ENCODE assay signal across 14 cellular contexts in the genomic region with DNA sequence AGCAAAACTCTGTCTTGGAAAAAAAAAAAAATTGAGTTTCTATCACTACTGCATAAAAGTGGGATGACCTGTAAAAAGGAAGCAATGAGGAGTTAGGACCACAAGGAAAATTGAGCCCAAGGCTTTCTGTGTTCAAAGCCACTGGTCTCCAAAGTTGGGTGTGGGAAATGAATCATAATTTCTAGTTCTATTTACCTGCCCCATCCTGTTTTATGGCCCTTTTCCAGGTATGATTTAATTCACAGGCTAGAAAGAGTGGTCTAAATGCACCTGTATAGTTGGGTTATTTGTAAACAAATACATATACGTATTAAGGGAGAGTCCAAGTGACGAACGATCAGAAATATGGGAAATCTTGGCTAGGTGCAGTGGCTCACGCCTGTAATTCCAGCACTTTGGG. TPM values are rescaled to one million over a fixed set of nuclear protein-coding genes. Genes with fewer than 3 reads are reported as not detected.
A peak's percentile ranks its signal among the peaks of the same experiment; 100 is the strongest.
DNase-seq lines count a peak whose midpoint lies in the region; ATAC-seq and TF ChIP-seq lines count a peak whose summit lies in the region.
"Had no signal": no experiment of that assay in that cellular context is flagged by ENCODE, and none has a peak within 500 bp of the region (broad histone marks: within the 10 kb centered on the region; RNA-seq: fewer than 3 reads in every experiment).

No MANE protein-coding gene starts in this region.

- H3K36me3 ChIP-seq in mammary epithelial cell (ENCODE audit: insufficient read depth, low read length), result no peaks in the 10 kb centered on the region
- no peaks in the 10 kb centered on the region for H3K36me3 ChIP-seq in esophagus squamous epithelium
- H3K36me3 ChIP-seq: BE2C had no signal

- no TSS peak for BruUV-seq in mammary epithelial cell (replicated peaks; lab: Mats Ljungman, UMichigan)

- H3K9me3 ChIP-seq in mammary epithelial cell (replicated peaks; ENCODE audit: insufficient read depth, low read length) (no peaks in the 10 kb centered on the region), esophagus squamous epithelium (no peaks in the 10 kb centered on the region)
- H3K9me3 ChIP-seq: BE2C, Caco-2 had no signal

- H3K79me2 ChIP-seq in mammary epithelial cell (ENCODE audit: insufficient read depth, low read length), result no peaks in the 10 kb centered on the region

- H3K4me2 ChIP-seq in mammary epithelial cell (ENCODE audit: insufficient read depth, low read depth, low read length), result peak overlapping the region; percentile 12

- H3K4me1 ChIP-seq in mammary epithelial cell (ENCODE audit: insufficient read depth, low read length) (peaks cover 6% of the 10 kb centered on the region), esophagus squamous epithelium (peaks cover 0 to 14% (median 6%) of the 10 kb centered on the region in 3 donors)
- H3K4me1 ChIP-seq: BE2C, Caco-2 had no signal

- 67% methylated on average over 4 of the region's 4 CpGs for WGBS in mammary epithelial cell (ENCODE audit: low coverage, missing lambda C conversion rate)
- WGBS in esophagus squamous epithelium, 2 donors, result 50 to 58% methylated on average over 4 of the region's 4 CpGs

- ATAC-seq in HG02678 (IDR thresholded peaks at IDR 0.05; ENCODE audit: unreplicated experiment), result no peak
- ATAC-seq in GM21619 (IDR thresholded peaks at IDR 0.05; ENCODE audit: unreplicated experiment), result no peak

- H4K20me1 ChIP-seq in mammary epithelial cell (ENCODE audit: insufficient read depth, low read length), result no peaks in the 10 kb centered on the region

- no peak overlapping the region for H3K27ac ChIP-seq in mammary epithelial cell (ENCODE audit: insufficient read depth, low read depth, low read length)
- peak overlapping the region in 3 of 4 donors; percentile 33 to 73 (median 64) for H3K27ac ChIP-seq in esophagus squamous epithelium
- H3K27ac ChIP-seq: GM23248 had no signal

- DNase-seq in HPDE6-E6E7 (ENCODE audit: extremely low spot score) (peak; percentile 55), mammary epithelial cell (peak; percentile 92), esophagus squamous epithelium (lab: John Stamatoyannopoulos, UW) (no peak), DMS53 treated with DMSO at 0.1 percent for 48 hours (lab: John Stamatoyannopoulos, UW; ENCODE audit: unreplicated experiment) (no peak), Ammon's horn (ENCODE audit: low spot score) (no peak)
- DNase-seq: BE2C; Caco-2; CD8-positive, alpha-beta memory T cell; GF-D8; GM23248; H7 had no signal

- intact Hi-C loops in mammary epithelial cell (cut with micrococcal nuclease), result no loop called here
- intact Hi-C loops in esophagus squamous epithelium (cut with DNase I), result no loop called here

- no peak for TF ChIP-seq POLR2A in esophagus squamous epithelium (IDR thresholded peaks at IDR 0.05)

- no peaks in the 10 kb centered on the region for H3K27me3 ChIP-seq in mammary epithelial cell (ENCODE audit: insufficient read depth, low read length)
- no peaks in the 10 kb centered on the region for H3K27me3 ChIP-seq in esophagus squamous epithelium
- H3K27me3 ChIP-seq: BE2C had no signal

- H3K9ac ChIP-seq in mammary epithelial cell (ENCODE audit: insufficient read depth, low read length), result no peak overlapping the region
- H3K9ac ChIP-seq: GM23248 had no signal

- TF ChIP-seq CTCF in mammary epithelial cell (conservative IDR thresholded peaks at IDR 0.05 in 1 of 2, IDR thresholded peaks at IDR 0.05 in 1 of 2; ENCODE audit: extremely low read depth in 1 of 2, insufficient read depth in 1 of 2, low read depth in 1 of 2, low read length in 2 of 2), result no peak
- no peak for TF ChIP-seq CTCF in esophagus squamous epithelium (IDR thresholded peaks at IDR 0.05)

- CTCF ChIA-PET in mammary epithelial cell (lab: Charles Lee; ENCODE audit: low non-redundant PET), result interaction anchor here (0.7 kb wide), 1 partner anchor 83 kb away, joined by 8 read pairs; no protein-coding TSS in a partner anchor

- no peak overlapping the region for H3K4me3 ChIP-seq in mammary epithelial cell (replicated peaks in 1 of 3; ENCODE audit: insufficient read depth in 1 of 3, low read depth in 2 of 3, low read length in 3 of 3)
- no peak overlapping the region for H3K4me3 ChIP-seq in esophagus squamous epithelium
- H3K4me3 ChIP-seq: GM23248 had no signal

- H2AFZ ChIP-seq in mammary epithelial cell (ENCODE audit: low read depth, low read length), result no peak overlapping the region
- H2AFZ ChIP-seq: GM23248 had no signal

- dilution Hi-C loops in mammary epithelial cell (cut with HindIII; ENCODE audit: low sequenced_read_pairs), result no loop called here

- in situ Hi-C loops in mammary epithelial cell (cut with MboI; ENCODE audit: low sequenced_read_pairs in 2 of 2), result no loop called here

RNA-seq across cellular contexts. Expression of gene DCAF15, which starts 5.9 kb away (rescaled TPM):
- total RNA-seq in mammary epithelial cell (10 to 100 TPM; 15.2 to 31.3 TPM), esophagus squamous epithelium (10 to 100 TPM; 14.7 to 23.1 (median 19.5) TPM)
- 34.4 TPM for polyA plus RNA-seq in mammary epithelial cell
- polyA minus RNA-seq in mammary epithelial cell, result 12.9 TPM

RNA-seq across cellular contexts. Expression of gene PODNL1, which starts 8.2 kb away (rescaled TPM):
- 1 to 10 TPM; 3.8 to 7.1 TPM for total RNA-seq in mammary epithelial cell
- 3.6 TPM for polyA plus RNA-seq in mammary epithelial cell
- polyA minus RNA-seq in mammary epithelial cell, result not detected
- 1 to 10 TPM; 2.3 to 8.0 (median 3.3) TPM for total RNA-seq in esophagus squamous epithelium
- total RNA-seq: Caco-2 had no signal
- polyA plus RNA-seq: CD8-positive, alpha-beta memory T cell; IgD-negative memory B cell had no signal

RNA-seq across cellular contexts. Expression of gene CC2D1A, which starts 40.4 kb away (rescaled TPM):
- 10 to 100 TPM; 31.7 to 58.8 TPM for total RNA-seq in mammary epithelial cell
- polyA plus RNA-seq in mammary epithelial cell, result 21.0 TPM
- polyA minus RNA-seq in mammary epithelial cell, result 16.1 TPM
- total RNA-seq in esophagus squamous epithelium, result 10 to 100 TPM; 28.0 to 56.9 (median 36.0) TPM

RNA-seq across cellular contexts. Expression of gene BRME1, which starts 40.5 kb away (rescaled TPM):
- total RNA-seq in mammary epithelial cell, result 1 to 10 TPM; 1.0 to 3.8 TPM
- 2.2 TPM for polyA plus RNA-seq in mammary epithelial cell
- polyA minus RNA-seq in mammary epithelial cell, result 1.0 TPM
- 1 to 10 TPM; 1.8 to 6.3 (median 4.0) TPM for total RNA-seq in esophagus squamous epithelium
- polyA plus RNA-seq: IgD-negative memory B cell had no signal

RNA-seq across cellular contexts. Expression of gene RFX1, which starts 59.7 kb away (rescaled TPM):
- total RNA-seq in mammary epithelial cell (10 to 100 TPM in 1 of 2 donors, 1 to 10 TPM in 1; 2.7 to 12.0 TPM), esophagus squamous epithelium (1 to 10 TPM; 1.8 to 7.5 (median 3.9) TPM)
- 1.2 TPM for polyA plus RNA-seq in mammary epithelial cell
- 3.8 TPM for polyA minus RNA-seq in mammary epithelial cell

Comparison
In these comparisons a context has a peak if more than half of its experiments do, and no peak if none do; other contexts are left out.
1. DNase-seq: peak in HPDE6-E6E7 (single experiment) and mammary epithelial cell (single experiment); none in esophagus squamous epithelium (single experiment), DMS53 treated with DMSO at 0.1 percent for 48 hours (single experiment) and Ammon's horn (single experiment).